1 cellular context compared by ENCODE assay signal in genomic region chr2:25980951-25981350, GRCh38.
TF ChIP-seq lines count a peak whose summit lies in the region.

No MANE protein-coding gene starts in this region.

TF ChIP-seq in A549, 52 proteins besides CTCF, POLR2A, EP300 and RAD21 (continued from another document):
- TF ChIP-seq REST (IDR thresholded peaks at IDR 0.05) (no peak), MYC (IDR thresholded peaks at IDR 0.05; ENCODE audit: borderline replicate concordance, low read length) (no peak), RFX5 (IDR thresholded peaks at IDR 0.05) (no peak), SREBF2 (IDR thresholded peaks at IDR 0.05) (no peak), JUNB (IDR thresholded peaks at IDR 0.05) (no peak), MAFK (IDR thresholded peaks at IDR 0.05; ENCODE audit: partially characterized antibody) (no peak), ZFP36 (IDR thresholded peaks at IDR 0.05; ENCODE audit: borderline replicate concordance, partially characterized antibody) (no peak), CHD2 (IDR thresholded peaks at IDR 0.05; ENCODE audit: low read length, partially characterized antibody) (no peak), PBX3 (IDR thresholded peaks at IDR 0.05) (no peak), HOXB5 (CRISPR knock-in tag; IDR thresholded peaks at IDR 0.05) (no peak), GATA3 (IDR thresholded peaks at IDR 0.05; ENCODE audit: borderline replicate concordance) (no peak), JUN (IDR thresholded peaks at IDR 0.05) (no peak), EHF (CRISPR knock-in tag; IDR thresholded peaks at IDR 0.05) (no peak), BHLHE40 (IDR thresholded peaks at IDR 0.05; ENCODE audit: low read depth, low read length) (no peak)
- TF ChIP-seq, protein P1, sequence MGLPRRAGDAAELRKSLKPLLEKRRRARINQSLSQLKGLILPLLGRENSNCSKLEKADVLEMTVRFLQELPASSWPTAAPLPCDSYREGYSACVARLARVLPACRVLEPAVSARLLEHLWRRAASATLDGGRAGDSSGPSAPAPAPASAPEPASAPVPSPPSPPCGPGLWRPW (IDR thresholded peaks at IDR 0.05): no peak
